Comparison of ENCODE assay signal across 9 cellular contexts in genomic region chr16:29678691-29679267, GRCh38. TPM values are rescaled to one million over a fixed set of nuclear protein-coding genes. Genes with fewer than 3 reads are reported as not detected.
A peak's percentile ranks its signal among the peaks of the same experiment; 100 is the strongest.
DNase-seq lines count a peak whose midpoint lies in the region; ATAC-seq, FAIRE-seq and TF ChIP-seq lines count a peak whose summit lies in the region.
"Had no signal": no experiment of that assay in that cellular context is flagged by ENCODE, and none has a peak within 500 bp of the region (broad histone marks: within the 10 kb centered on the region; RNA-seq: fewer than 3 reads in every experiment).

Gene QPRT, plus strand, starts transcription at chr16:29679180. Its CDS starts 18 bp downstream, at chr16:29679198.

- no peaks in the 10 kb centered on the region for H3K9me3 Mint-ChIP-seq in activated CD4-positive, alpha-beta memory T cell treated with anti-CD3 and anti-CD28 coated beads, Interleukin-2, amount 10 ng/mL, durations not matched to agents 7 days and 5 days
- H3K9me3 Mint-ChIP-seq in glutamatergic neuron (ENCODE audit: unreplicated experiment) (no peaks in the 10 kb centered on the region), osteocyte (ENCODE audit: unreplicated experiment) (no peaks in the 10 kb centered on the region)

- CTCF ChIA-PET in activated CD4-positive, alpha-beta memory T cell treated with anti-CD3 and anti-CD28 coated beads, Interleukin-2, amount 10 ng/mL, durations not matched to agents 7 days and 5 days (lab: Charles Lee) = interaction anchor here (1.6 kb wide), 2 partner anchors 22 to 23 kb away, joined by 5 to 6 read pairs; no protein-coding TSS in a partner anchor

- peak within 1 kb of the TSS; percentile 73 for H3K27ac Mint-ChIP-seq in activated CD4-positive, alpha-beta memory T cell treated with anti-CD3 and anti-CD28 coated beads, Interleukin-2, amount 10 ng/mL, durations not matched to agents 7 days and 5 days
- peak within 1 kb of the TSS; percentile 99 for H3K27ac Mint-ChIP-seq in glutamatergic neuron (ENCODE audit: unreplicated experiment)
- peak within 1 kb of the TSS; percentile 64 for H3K27ac Mint-ChIP-seq in osteocyte (ENCODE audit: unreplicated experiment)

- no peak for ATAC-seq in GM21737 (IDR thresholded peaks at IDR 0.05; ENCODE audit: unreplicated experiment)

- H3K4me1 Mint-ChIP-seq in activated CD4-positive, alpha-beta memory T cell treated with anti-CD3 and anti-CD28 coated beads, Interleukin-2, amount 10 ng/mL, durations not matched to agents 7 days and 5 days = peaks cover 21% of the 10 kb centered on the region
- peaks cover 8% of the 10 kb centered on the region for H3K4me1 Mint-ChIP-seq in glutamatergic neuron (ENCODE audit: low read depth, unreplicated experiment)
- peaks cover 7% of the 10 kb centered on the region for H3K4me1 Mint-ChIP-seq in osteocyte (ENCODE audit: unreplicated experiment)

- peak; percentile 67 for DNase-seq in D721Med (ENCODE audit: insufficient read length, low spot score)
- DNase-seq in HPDE6-E6E7 (ENCODE audit: extremely low spot score) = peak; percentile 14
- no peak for DNase-seq in activated CD4-positive, alpha-beta memory T cell treated with anti-CD3 and anti-CD28 coated beads, Interleukin-2, amount 10 ng/mL, durations not matched to agents 7 days and 5 days
- peak; percentile 74 for DNase-seq in glutamatergic neuron
- DNase-seq in osteocyte (ENCODE audit: extremely low spot score, unreplicated experiment) = no peak
- no peak for DNase-seq in kidney glomerular epithelial cell (lab: John Stamatoyannopoulos, UW)
- no peak for DNase-seq in AML-193 (lab: John Stamatoyannopoulos, UW)

- POLR2A ChIA-PET in activated CD4-positive, alpha-beta memory T cell treated with anti-CD3 and anti-CD28 coated beads, Interleukin-2, amount 10 ng/mL, durations not matched to agents 7 days and 5 days (lab: Charles Lee) = interaction anchor here (0.8 to 1.4 kb wide), 3 partner anchors 11 to 22 kb away, joined by 3 read pairs; partner anchors contain the start of gene SPN

- no peak for FAIRE-seq in D721Med (lab: Jason Lieb, UNC)
- FAIRE-seq: TTC549 had no signal

- TF ChIP-seq CTCF in D721Med (IDR thresholded peaks at IDR 0.05; ENCODE audit: insufficient read depth, missing control alignments) (no peak), glutamatergic neuron (IDR thresholded peaks at IDR 0.05; ENCODE audit: partially characterized antibody, unreplicated experiment) (no peak), osteocyte (IDR thresholded peaks at IDR 0.05) (no peak)

- peak within 1 kb of the TSS; percentile 30 for H3K4me3 Mint-ChIP-seq in activated CD4-positive, alpha-beta memory T cell treated with anti-CD3 and anti-CD28 coated beads, Interleukin-2, amount 10 ng/mL, durations not matched to agents 7 days and 5 days
- H3K4me3 Mint-ChIP-seq in glutamatergic neuron (ENCODE audit: unreplicated experiment) (peak within 1 kb of the TSS; percentile 89), osteocyte (ENCODE audit: unreplicated experiment) (peak within 1 kb of the TSS; percentile 82)

- H3K36me3 Mint-ChIP-seq in activated CD4-positive, alpha-beta memory T cell treated with anti-CD3 and anti-CD28 coated beads, Interleukin-2, amount 10 ng/mL, durations not matched to agents 7 days and 5 days (ENCODE audit: low read depth) = peaks cover 15% of the 10 kb centered on the region
- H3K36me3 Mint-ChIP-seq in glutamatergic neuron (ENCODE audit: unreplicated experiment) (no peaks in the 10 kb centered on the region), osteocyte (ENCODE audit: unreplicated experiment) (no peaks in the 10 kb centered on the region)

- no peaks in the 10 kb centered on the region for H3K27me3 Mint-ChIP-seq in activated CD4-positive, alpha-beta memory T cell treated with anti-CD3 and anti-CD28 coated beads, Interleukin-2, amount 10 ng/mL, durations not matched to agents 7 days and 5 days
- peaks cover under 1% of the 10 kb centered on the region for H3K27me3 Mint-ChIP-seq in glutamatergic neuron (ENCODE audit: unreplicated experiment)
- no peaks in the 10 kb centered on the region for H3K27me3 Mint-ChIP-seq in osteocyte (ENCODE audit: unreplicated experiment)

RNA-seq across cellular contexts. Expression of gene QPRT, which starts in this region (rescaled TPM):
- 1 to 10 TPM; 8.3 to 9.3 TPM for total RNA-seq in activated CD4-positive, alpha-beta memory T cell treated with anti-CD3 and anti-CD28 coated beads, Interleukin-2, amount 10 ng/mL, durations not matched to agents 7 days and 5 days
- total RNA-seq in glutamatergic neuron (ENCODE audit: unreplicated experiment) = 34.7 TPM
- total RNA-seq in osteocyte = 23.5 and 30.1 TPM in 2 replicates

Comparison
In these comparisons a context has a peak if more than half of its experiments do, and no peak if none do; other contexts are left out.
1. DNase-seq: peak in D721Med (single experiment), HPDE6-E6E7 (single experiment) and glutamatergic neuron (single experiment); none in activated CD4-positive, alpha-beta memory T cell treated with anti-CD3 and anti-CD28 coated beads, Interleukin-2, amount 10 ng/mL, durations not matched to agents 7 days and 5 days (single experiment), osteocyte (single experiment), kidney glomerular epithelial cell (single experiment) and AML-193 (0 of 2).
2. H3K4me3 Mint-ChIP-seq: peak in every context shown above with its lines; median percentile 89 in glutamatergic neuron; 82 in osteocyte; 30 in activated CD4-positive, alpha-beta memory T cell treated with anti-CD3 and anti-CD28 coated beads, Interleukin-2, amount 10 ng/mL, durations not matched to agents 7 days and 5 days.
3. Peak in every context shown above with its lines, with median percentiles within 50 percentile points of each other: H3K27ac Mint-ChIP-seq.